In genomic region chr20:46974669-46975434, GRCh38 we compare ENCODE assay signal across 18 cellular contexts.
"Had no signal": no experiment of that assay in that cellular context is flagged by ENCODE, and none has a peak within 500 bp of the region (broad histone marks: within the 10 kb centered on the region; RNA-seq: fewer than 3 reads in every experiment).

No MANE protein-coding gene starts in this region.

- ATAC-seq: left ventricle myocardium superior, right cardiac atrium, upper lobe of right lung had no signal

- H3K36me3 ChIP-seq: upper lobe of right lung had no signal

- H3K9me3 Mint-ChIP-seq: nephron had no signal

- DNase-seq: activated CD4-positive, CD25-positive, alpha-beta regulatory T cell treated with anti-CD3 and anti-CD28 coated beads, Interleukin-2, amount 50 U/mL, for 72 hours; activated CD8-positive, alpha-beta memory T cell treated with anti-CD3 and anti-CD28 coated beads for 24 hours; activated naive CD4-positive, alpha-beta T cell; aorta; erythroblast; hippocampal formation; left ventricle myocardium superior; mesendoderm; nucleus accumbens; right cardiac atrium; stimulated activated CD4-positive, alpha-beta T cell treated with anti-CD3 and anti-CD28 coated beads, Interleukin-4, amount 100 ng/mL, for 4 hours; stimulated activated CD8-positive, alpha-beta memory T cell treated with anti-CD3 and anti-CD28 coated beads, Interleukin-4, amount 100 ng/mL, for 48 hours; stimulated activated naive CD4-positive, alpha-beta T cell treated with Interleukin-2 at 50 U/mL for 16 hours; T1000; upper lobe of right lung had no signal

- H3K4me3 Mint-ChIP-seq: nephron had no signal

- H3K4me3 ChIP-seq: SK-N-MC, smooth muscle cell, upper lobe of right lung had no signal

- H3K4me1 ChIP-seq: upper lobe of right lung had no signal

- H3K9me3 ChIP-seq: upper lobe of right lung had no signal

- H3K27ac Mint-ChIP-seq: nephron had no signal

- H3K27ac ChIP-seq: SK-N-MC, upper lobe of right lung had no signal
